ENCODE assay signal across 28 cellular contexts in the genomic region with DNA sequence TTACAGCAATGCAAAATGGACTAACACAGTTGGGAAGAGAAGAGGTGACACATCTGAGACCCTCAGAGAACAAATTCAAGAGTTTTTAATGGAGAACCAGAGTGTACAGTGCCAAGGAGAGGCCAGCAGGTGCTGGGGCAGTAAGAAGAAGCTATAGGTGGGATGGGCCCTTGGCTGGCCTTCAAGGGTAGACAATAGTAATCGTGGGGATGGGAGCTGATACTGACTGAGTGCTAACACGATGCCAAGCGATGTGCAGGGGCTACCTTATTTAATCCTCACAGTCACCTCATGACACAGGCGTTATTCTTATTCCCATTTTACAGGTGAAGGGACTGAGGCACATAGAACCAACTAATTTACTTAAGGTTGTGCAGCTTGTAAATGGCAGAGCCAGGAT.
"Had no signal": no experiment of that assay in that cellular context is flagged by ENCODE, and none has a peak within 500 bp of the region (broad histone marks: within the 10 kb centered on the region; RNA-seq: fewer than 3 reads in every experiment).

No MANE protein-coding gene starts in this region.

- H3K27ac ChIP-seq: brain microvascular endothelial cell, esophagus muscularis mucosa, left ventricle myocardium inferior, pancreas, psoas muscle, right atrium auricular region, SK-N-MC, suprapubic skin, tibial artery, upper lobe of right lung, VCaP had no signal

- H3K4me3 ChIP-seq: esophagus muscularis mucosa, left ventricle myocardium inferior, lung, pancreas, psoas muscle, right atrium auricular region, SK-N-MC, suprapubic skin, tibial artery, upper lobe of right lung had no signal

- H3K9me3 ChIP-seq: esophagus muscularis mucosa, pancreas, psoas muscle, right atrium auricular region, suprapubic skin, tibial artery, upper lobe of right lung had no signal

- ATAC-seq: activated T-cell treated with anti-CD3 and anti-CD28 coated beads, Interleukin-2, amount 50 U/mL, for 4 hours; activated T-helper 17 cell treated with anti-CD3 and anti-CD28 coated beads, Interleukin-2, amount 50 U/mL, for 72 hours; pancreas; psoas muscle; upper lobe of right lung had no signal

- H3K27me3 ChIP-seq: brain microvascular endothelial cell, esophagus muscularis mucosa, pancreas, right atrium auricular region, suprapubic skin, tibial artery, upper lobe of right lung had no signal

- H3K36me3 ChIP-seq: brain microvascular endothelial cell, esophagus muscularis mucosa, left ventricle myocardium inferior, pancreas, right atrium auricular region, suprapubic skin, tibial artery, upper lobe of right lung had no signal

- H3K27ac Mint-ChIP-seq: activated naive CD8-positive, alpha-beta T cell treated with anti-CD3 and anti-CD28 coated beads for 36 hours; dendritic cell treated with granulocyte-macrophage colony-stimulating factor and Interleukin-4, amounts not matched to agents 40 ng/mL and 50 ng/mL, for 4 days had no signal

- H3K4me3 Mint-ChIP-seq: activated naive CD8-positive, alpha-beta T cell treated with anti-CD3 and anti-CD28 coated beads for 36 hours; activated T-cell treated with anti-CD3 and anti-CD28 coated beads, Interleukin-2, amount 50 U/mL, for 4 hours; activated T-helper 17 cell treated with anti-CD3 and anti-CD28 coated beads, Interleukin-2, amount 50 U/mL, for 72 hours; dendritic cell treated with granulocyte-macrophage colony-stimulating factor and Interleukin-4, amounts not matched to agents 40 ng/mL and 50 ng/mL, for 4 days had no signal

- DNase-seq: activated CD4-positive, alpha-beta T cell treated with anti-CD3 and anti-CD28 coated beads for 4 hours; activated CD4-positive, alpha-beta T cell treated with anti-CD3 and anti-CD28 coated beads, Interleukin-2, amount 50 U/mL, for 4 hours; activated naive CD4-positive, alpha-beta T cell; activated naive CD8-positive, alpha-beta T cell treated with anti-CD3 and anti-CD28 coated beads for 36 hours; activated T-cell treated with anti-CD3 and anti-CD28 coated beads, Interleukin-2, amount 50 U/mL, for 4 hours; brain microvascular endothelial cell; caudate nucleus; foreskin melanocyte; kidney glomerular epithelial cell; mesendoderm; stimulated activated CD4-positive, alpha-beta T cell treated with anti-CD3 and anti-CD28 coated beads, Interleukin-15, amount 100 ng/mL, for 24 hours; stimulated activated naive CD4-positive, alpha-beta T cell; T-helper 9 cell; upper lobe of right lung had no signal

- H3K27me3 Mint-ChIP-seq: activated T-helper 17 cell treated with anti-CD3 and anti-CD28 coated beads, Interleukin-2, amount 50 U/mL, for 72 hours had no signal

- FAIRE-seq: astrocyte, pancreas, TTC549 had no signal

- H3K4me1 ChIP-seq: pancreas, psoas muscle, tibial artery had no signal

- H3K36me3 Mint-ChIP-seq: activated naive CD8-positive, alpha-beta T cell treated with anti-CD3 and anti-CD28 coated beads for 36 hours had no signal

- H3K9me3 Mint-ChIP-seq: activated naive CD8-positive, alpha-beta T cell treated with anti-CD3 and anti-CD28 coated beads for 36 hours; activated T-cell treated with anti-CD3 and anti-CD28 coated beads, Interleukin-2, amount 50 U/mL, for 4 hours; activated T-helper 17 cell treated with anti-CD3 and anti-CD28 coated beads, Interleukin-2, amount 50 U/mL, for 72 hours; dendritic cell treated with granulocyte-macrophage colony-stimulating factor and Interleukin-4, amounts not matched to agents 40 ng/mL and 50 ng/mL, for 4 days had no signal
